9 cellular contexts compared by ENCODE assay signal in genomic region chr2:201234167-201235139, GRCh38. TPM values are rescaled to one million over a fixed set of nuclear protein-coding genes. Genes with fewer than 3 reads are reported as not detected.
A peak's percentile ranks its signal among the peaks of the same experiment; 100 is the strongest.
DNase-seq lines count a peak whose midpoint lies in the region; ATAC-seq and TF ChIP-seq lines count a peak whose summit lies in the region.
"Had no signal": no experiment of that assay in that cellular context is flagged by ENCODE, and none has a peak within 500 bp of the region (broad histone marks: within the 10 kb centered on the region; RNA-seq: fewer than 3 reads in every experiment).

No MANE protein-coding gene starts in this region.

- peak overlapping the region; percentile 77 for H3K4me3 ChIP-seq in DOHH2 (ENCODE audit: low read length)
- H3K4me3 ChIP-seq in H7 (ENCODE audit: insufficient read depth, low read depth, low read length), result peak overlapping the region; percentile 40; the same call in 1 of the 2 replicates
- H3K4me3 ChIP-seq in mucosa of stomach (ENCODE audit: low read length), result peak overlapping the region; percentile 70
- no peak overlapping the region for H3K4me3 ChIP-seq in uterus
- H3K4me3 ChIP-seq: cardiac muscle cell had no signal

- POLR2A ChIA-PET in activated CD4-positive, alpha-beta memory T cell treated with anti-CD3 and anti-CD28 coated beads, Interleukin-2, amount 10 ng/mL, durations not matched to agents 7 days and 5 days (lab: Charles Lee), result interaction anchor here (0.6 to 4.6 kb wide), 30 partner anchors 13 to 1032 kb away, joined by 3 to 290 read pairs (median 8); partner anchors contain the start of genes ALS2, CASP10, CASP8 and CFLAR

- no peaks in the 10 kb centered on the region for H3K27me3 Mint-ChIP-seq in activated CD4-positive, alpha-beta memory T cell treated with anti-CD3 and anti-CD28 coated beads, Interleukin-2, amount 10 ng/mL, durations not matched to agents 7 days and 5 days
- H3K27me3 Mint-ChIP-seq in chondrocyte (ENCODE audit: low read depth), result no peaks in the 10 kb centered on the region

- H3K9me3 ChIP-seq in DOHH2 (ENCODE audit: control insufficient read depth, insufficient read depth, low read length), result no peaks in the 10 kb centered on the region
- H3K9me3 ChIP-seq in mucosa of stomach (ENCODE audit: control insufficient read depth, low read length), result no peaks in the 10 kb centered on the region
- H3K9me3 ChIP-seq in uterus, result no peaks in the 10 kb centered on the region

- H3K4me1 ChIP-seq in DOHH2 (ENCODE audit: control insufficient read depth, low read length), result peaks cover 43% of the 10 kb centered on the region
- H3K4me1 ChIP-seq in mucosa of stomach (ENCODE audit: control insufficient read depth, insufficient read depth, low read length), result peaks cover 22% of the 10 kb centered on the region
- no peaks in the 10 kb centered on the region for H3K4me1 ChIP-seq in uterus

- peaks cover 59% of the 10 kb centered on the region for H3K4me1 Mint-ChIP-seq in activated CD4-positive, alpha-beta memory T cell treated with anti-CD3 and anti-CD28 coated beads, Interleukin-2, amount 10 ng/mL, durations not matched to agents 7 days and 5 days
- H3K4me1 Mint-ChIP-seq in chondrocyte (ENCODE audit: low read depth), result peaks cover 30% of the 10 kb centered on the region

- intact Hi-C loops in uterus (cut with DNase I; ENCODE audit: low total_unique reads), result no loop called here

- peaks cover 17% of the 10 kb centered on the region for H3K79me2 ChIP-seq in DOHH2 (ENCODE audit: control insufficient read depth, low read length)

- H3K36me3 ChIP-seq in DOHH2 (ENCODE audit: control insufficient read depth, low read length) (no peaks in the 10 kb centered on the region), H7 (replicated peaks; ENCODE audit: control insufficient read depth, insufficient read depth, low read length) (no peaks in the 10 kb centered on the region), mucosa of stomach (ENCODE audit: control insufficient read depth, insufficient read depth, low read length) (no peaks in the 10 kb centered on the region), uterus (no peaks in the 10 kb centered on the region)
- H3K36me3 ChIP-seq: cardiac muscle cell had no signal

- H3K9me3 Mint-ChIP-seq in activated CD4-positive, alpha-beta memory T cell treated with anti-CD3 and anti-CD28 coated beads, Interleukin-2, amount 10 ng/mL, durations not matched to agents 7 days and 5 days, result no peaks in the 10 kb centered on the region
- no peaks in the 10 kb centered on the region for H3K9me3 Mint-ChIP-seq in chondrocyte (ENCODE audit: low read depth)

- H3K36me3 Mint-ChIP-seq in activated CD4-positive, alpha-beta memory T cell treated with anti-CD3 and anti-CD28 coated beads, Interleukin-2, amount 10 ng/mL, durations not matched to agents 7 days and 5 days (ENCODE audit: low read depth), result peaks cover 43% of the 10 kb centered on the region
- H3K36me3 Mint-ChIP-seq in chondrocyte (ENCODE audit: low read depth), result no peaks in the 10 kb centered on the region

- DNase-seq in H7, result no peak
- DNase-seq in activated CD4-positive, alpha-beta memory T cell treated with anti-CD3 and anti-CD28 coated beads, Interleukin-2, amount 10 ng/mL, durations not matched to agents 7 days and 5 days, result peak; percentile 19
- DNase-seq in uterus, result no peak
- DNase-seq in DMS 273 treated with DMSO at 0.1 percent for 48 hours (lab: John Stamatoyannopoulos, UW), result no peak
- no peak for DNase-seq in chondrocyte (ENCODE audit: low spot score)

- H3K9me2 ChIP-seq in DOHH2 (replicated peaks; ENCODE audit: control insufficient read depth, low read length), result no peaks in the 10 kb centered on the region

- TF ChIP-seq CTCF in DOHH2 (IDR thresholded peaks at IDR 0.05; ENCODE audit: low read depth, low read length, poor library complexity, severe bottlenecking) (no peak), uterus (IDR thresholded peaks at IDR 0.05) (no peak), chondrocyte (IDR thresholded peaks at IDR 0.05) (no peak)

- H3F3A ChIP-seq in DOHH2 (ENCODE audit: control insufficient read depth, insufficient read depth), result peaks cover 7% of the 10 kb centered on the region

- no peaks in the 10 kb centered on the region for H3K27me3 ChIP-seq in DOHH2 (ENCODE audit: control insufficient read depth, low read length)
- H3K27me3 ChIP-seq in H7 (ENCODE audit: control insufficient read depth, insufficient read depth, low read length), result no peaks in the 10 kb centered on the region
- H3K27me3 ChIP-seq in mucosa of stomach (ENCODE audit: control insufficient read depth, insufficient read depth, low read length), result no peaks in the 10 kb centered on the region
- H3K27me3 ChIP-seq in uterus, result no peaks in the 10 kb centered on the region
- H3K27me3 ChIP-seq: cardiac muscle cell had no signal

- H3K27ac Mint-ChIP-seq in activated CD4-positive, alpha-beta memory T cell treated with anti-CD3 and anti-CD28 coated beads, Interleukin-2, amount 10 ng/mL, durations not matched to agents 7 days and 5 days, result peak overlapping the region; percentile 97
- no peak overlapping the region for H3K27ac Mint-ChIP-seq in chondrocyte (ENCODE audit: unreplicated experiment)

- CTCF ChIA-PET in activated CD4-positive, alpha-beta memory T cell treated with anti-CD3 and anti-CD28 coated beads, Interleukin-2, amount 10 ng/mL, durations not matched to agents 7 days and 5 days (lab: Charles Lee), result interaction anchor here (0.7 to 4.5 kb wide), 21 partner anchors 22 to 546 kb away, joined by 3 to 317 read pairs (median 21); partner anchors contain the start of genes ALS2, CASP10, CASP8 and CFLAR

- H4K20me1 ChIP-seq in DOHH2 (ENCODE audit: control insufficient read depth, insufficient read depth, low read depth, low read length), result no peaks in the 10 kb centered on the region

- H3K4me2 ChIP-seq in DOHH2 (ENCODE audit: low read length), result peak overlapping the region; percentile 84

- H3K27ac ChIP-seq in DOHH2 (ENCODE audit: low read depth, low read length) (no peak overlapping the region), uterus (peak overlapping the region in 1 of 2 donors; percentile 66)
- H3K27ac ChIP-seq: cardiac muscle cell had no signal

- no peak for TF ChIP-seq POLR2A in uterus (IDR thresholded peaks at IDR 0.05)

- peak overlapping the region; percentile 85 for H3K9ac ChIP-seq in mucosa of stomach (ENCODE audit: low read length)

- ATAC-seq in HG03139 (IDR thresholded peaks at IDR 0.05; ENCODE audit: unreplicated experiment), result no peak

- peak overlapping the region; percentile 97 for H3K4me3 Mint-ChIP-seq in activated CD4-positive, alpha-beta memory T cell treated with anti-CD3 and anti-CD28 coated beads, Interleukin-2, amount 10 ng/mL, durations not matched to agents 7 days and 5 days
- no peak overlapping the region for H3K4me3 Mint-ChIP-seq in chondrocyte (ENCODE audit: unreplicated experiment)

RNA-seq across cellular contexts. Expression of gene CASP8, which starts 25.9 kb away (rescaled TPM):
- 16.1 and 16.9 TPM in 2 replicates for total RNA-seq in H7 (2014; rRNA removed; shearing (Covaris generic))
- total RNA-seq in activated CD4-positive, alpha-beta memory T cell treated with anti-CD3 and anti-CD28 coated beads, Interleukin-2, amount 10 ng/mL, durations not matched to agents 7 days and 5 days, result 100 to 1,000 TPM in 1 of 2 experiments, 10 to 100 TPM in 1; 99.8 to 102 TPM
- total RNA-seq in uterus (100 to 1,000 TPM in 1 of 4 donors, 10 to 100 TPM in 2, 1 to 10 TPM in 1; 2.6 to 111 (median 20.7) TPM), chondrocyte (3.0 to 7.6 TPM (median 4.0 TPM) in 3 replicates)

RNA-seq across cellular contexts. Expression of gene CASP10, which starts 51.5 kb away (rescaled TPM):
- 5.1 and 5.4 TPM in 2 replicates for total RNA-seq in H7 (2014; rRNA removed; shearing (Covaris generic))
- total RNA-seq in activated CD4-positive, alpha-beta memory T cell treated with anti-CD3 and anti-CD28 coated beads, Interleukin-2, amount 10 ng/mL, durations not matched to agents 7 days and 5 days, result 10 to 100 TPM; 47.8 to 51.3 TPM
- total RNA-seq in uterus (10 to 100 TPM in 2 of 4 donors, 1 to 10 TPM in 2; 1.8 to 21.6 (median 11.7) TPM), chondrocyte (0.05 to 0.15 TPM in 2 of 3 replicates, not detected in the other)

Comparison
In these comparisons a context has a peak if more than half of its experiments do, and no peak if none do; other contexts are left out.
1. H3K4me3 ChIP-seq: peak in DOHH2 (single experiment), H7 (single experiment) and mucosa of stomach (single experiment); none in uterus (0 of 2).